16 cellular contexts compared by ENCODE assay signal in genomic region chr16:88471115-88471514, GRCh38. TPM values are rescaled to one million over a fixed set of nuclear protein-coding genes. Genes with fewer than 3 reads are reported as not detected.
A peak's percentile ranks its signal among the peaks of the same experiment; 100 is the strongest.
DNase-seq lines count a peak whose midpoint lies in the region; ATAC-seq and TF ChIP-seq lines count a peak whose summit lies in the region.
"Had no signal": no experiment of that assay in that cellular context is flagged by ENCODE, and none has a peak within 500 bp of the region (broad histone marks: within the 10 kb centered on the region; RNA-seq: fewer than 3 reads in every experiment).

No MANE protein-coding gene starts in this region.

- H3K27me3 Mint-ChIP-seq in activated naive CD8-positive, alpha-beta T cell treated with anti-CD3 and anti-CD28 coated beads for 36 hours: no peaks in the 10 kb centered on the region
- no peaks in the 10 kb centered on the region for H3K27me3 Mint-ChIP-seq in activated naive CD8-positive, alpha-beta T cell treated with anti-CD3 and anti-CD28 coated beads, Interleukin-2, amount 50 U/mL, for 24 hours

- WGBS in stomach, 5 donors: 81 to 91% (median 83%) methylated on average over 6 to 17 of the region's 17 CpGs
- WGBS in sigmoid colon, 2 donors: 93 to 95% methylated on average over 17 of the region's 17 CpGs
- WGBS in smooth muscle cell (ENCODE audit: low lambda C conversion rate): 96% methylated on average over 17 of the region's 17 CpGs

- POLR2A ChIA-PET in HEK293 (lab: Yijun Ruan, JAX): no interaction called here

- TF ChIP-seq CTCF in HEK293 (tag by site-specific recombination; IDR thresholded peaks at IDR 0.05): no peak
- TF ChIP-seq CTCF in stomach (IDR thresholded peaks at IDR 0.05): no peak
- no peak for TF ChIP-seq CTCF in sigmoid colon (IDR thresholded peaks at IDR 0.05)
- TF ChIP-seq CTCF in smooth muscle cell (IDR thresholded peaks at IDR 0.05; ENCODE audit: borderline replicate concordance, insufficient read depth, poor library complexity, severe bottlenecking): no peak

- H4K20me1 ChIP-seq in smooth muscle cell (ENCODE audit: low read depth): peaks cover 94% of the 10 kb centered on the region

- H3K36me3 ChIP-seq in HEK293 (ENCODE audit: control insufficient read depth in 2 of 2, insufficient read depth in 1 of 2, low read length in 2 of 2): no peaks in the 10 kb centered on the region
- no peaks in the 10 kb centered on the region for H3K36me3 ChIP-seq in effector memory CD4-positive, alpha-beta T cell (ENCODE audit: control insufficient read depth, insufficient read depth, low read length)
- no peaks in the 10 kb centered on the region for H3K36me3 ChIP-seq in stomach
- H3K36me3 ChIP-seq in sigmoid colon: no peaks in the 10 kb centered on the region
- no peaks in the 10 kb centered on the region for H3K36me3 ChIP-seq in smooth muscle cell (ENCODE audit: low read depth)

- peaks cover 1% of the 10 kb centered on the region for H3K36me3 Mint-ChIP-seq in activated naive CD8-positive, alpha-beta T cell treated with anti-CD3 and anti-CD28 coated beads for 36 hours
- H3K36me3 Mint-ChIP-seq in activated naive CD8-positive, alpha-beta T cell treated with anti-CD3 and anti-CD28 coated beads, Interleukin-2, amount 50 U/mL, for 24 hours (ENCODE audit: low read depth): no peaks in the 10 kb centered on the region

- no peak overlapping the region for H3K4me3 Mint-ChIP-seq in activated naive CD8-positive, alpha-beta T cell treated with anti-CD3 and anti-CD28 coated beads for 36 hours
- H3K4me3 Mint-ChIP-seq in activated naive CD8-positive, alpha-beta T cell treated with anti-CD3 and anti-CD28 coated beads, Interleukin-2, amount 50 U/mL, for 24 hours: no peak overlapping the region
- H3K4me3 Mint-ChIP-seq: H9 had no signal

- H3K4me1 ChIP-seq in HEK293 (ENCODE audit: control insufficient read depth, insufficient read depth, low read length) (no peaks in the 10 kb centered on the region), stomach (peaks cover 66 to 93% (median 89%) of the 10 kb centered on the region in 4 donors), sigmoid colon (no peaks in the 10 kb centered on the region), smooth muscle cell (ENCODE audit: low read depth) (no peaks in the 10 kb centered on the region)
- peaks cover 50% of the 10 kb centered on the region for H3K4me1 ChIP-seq in effector memory CD4-positive, alpha-beta T cell (ENCODE audit: control insufficient read depth, insufficient read depth, low read length, poor library complexity, severe bottlenecking)

- no peak overlapping the region for H3K9ac ChIP-seq in smooth muscle cell (ENCODE audit: low read depth)

- no peaks in the 10 kb centered on the region for H3K9me3 Mint-ChIP-seq in activated naive CD8-positive, alpha-beta T cell treated with anti-CD3 and anti-CD28 coated beads for 36 hours
- H3K9me3 Mint-ChIP-seq in activated naive CD8-positive, alpha-beta T cell treated with anti-CD3 and anti-CD28 coated beads, Interleukin-2, amount 50 U/mL, for 24 hours: no peaks in the 10 kb centered on the region
- H3K9me3 Mint-ChIP-seq: H9 had no signal

- ATAC-seq in activated naive CD8-positive, alpha-beta T cell treated with anti-CD3 and anti-CD28 coated beads, Interleukin-2, amount 50 U/mL, for 24 hours: no peak

- peak overlapping the region; percentile 42 for H3K27ac Mint-ChIP-seq in activated naive CD8-positive, alpha-beta T cell treated with anti-CD3 and anti-CD28 coated beads for 36 hours
- no peak overlapping the region for H3K27ac Mint-ChIP-seq in activated naive CD8-positive, alpha-beta T cell treated with anti-CD3 and anti-CD28 coated beads, Interleukin-2, amount 50 U/mL, for 24 hours
- H3K27ac Mint-ChIP-seq: H9 had no signal

- TF ChIP-seq EP300 in stomach (IDR thresholded peaks at IDR 0.05): no peak
- TF ChIP-seq EP300 in sigmoid colon (IDR thresholded peaks at IDR 0.05): no peak

- no peak overlapping the region for H2AFZ ChIP-seq in smooth muscle cell (ENCODE audit: low read depth)

- no peak for TF ChIP-seq POLR2A in stomach (IDR thresholded peaks at IDR 0.05)
- TF ChIP-seq POLR2A in sigmoid colon (IDR thresholded peaks at IDR 0.05): no peak

- H3K27ac ChIP-seq in HEK293 (ENCODE audit: extremely low read depth, low read depth, low read length) (no peak overlapping the region), stomach (peak overlapping the region in 4 of 5 donors; percentile 49 to 93 (median 84)), sigmoid colon (no peak overlapping the region), smooth muscle cell (ENCODE audit: low read depth) (no peak overlapping the region)
- H3K27ac ChIP-seq in effector memory CD4-positive, alpha-beta T cell (ENCODE audit: insufficient read depth, low read length, poor library complexity, severe bottlenecking): peak overlapping the region; percentile 43

- H3F3A ChIP-seq in smooth muscle cell (ENCODE audit: low read depth): no peaks in the 10 kb centered on the region

- H3K4me1 Mint-ChIP-seq in activated naive CD8-positive, alpha-beta T cell treated with anti-CD3 and anti-CD28 coated beads for 36 hours: peaks cover 36% of the 10 kb centered on the region
- H3K4me1 Mint-ChIP-seq in activated naive CD8-positive, alpha-beta T cell treated with anti-CD3 and anti-CD28 coated beads, Interleukin-2, amount 50 U/mL, for 24 hours: peaks cover 44% of the 10 kb centered on the region

- H3K79me2 ChIP-seq in smooth muscle cell (ENCODE audit: low read depth): peaks cover 3% of the 10 kb centered on the region

- no peak overlapping the region for H3K4me2 ChIP-seq in smooth muscle cell

- no peak overlapping the region for H3K4me3 ChIP-seq in HEK293 (ENCODE audit: low read depth, low read length)
- no peak overlapping the region for H3K4me3 ChIP-seq in effector memory CD4-positive, alpha-beta T cell (ENCODE audit: insufficient read depth, low read depth, low read length, poor library complexity, severe bottlenecking)
- no peak overlapping the region for H3K4me3 ChIP-seq in stomach
- no peak overlapping the region for H3K4me3 ChIP-seq in sigmoid colon
- H3K4me3 ChIP-seq in smooth muscle cell: no peak overlapping the region

- CTCF ChIA-PET in HEK293 (lab: Yijun Ruan, JAX): no interaction called here

- intact Hi-C loops in stomach (cut with DNase I; ENCODE audit: low total_unique reads): no loop called here
- intact Hi-C loops in sigmoid colon (cut with DNase I): no loop called here

- H3K27me3 ChIP-seq in effector memory CD4-positive, alpha-beta T cell (replicated peaks; ENCODE audit: control insufficient read depth, insufficient read depth, low read length, poor library complexity, severe bottlenecking): no peaks in the 10 kb centered on the region
- H3K27me3 ChIP-seq in stomach (peaks cover 0 to 16% (median 0%) of the 10 kb centered on the region in 3 donors), sigmoid colon (peaks cover 0 to 22% (median 0%) of the 10 kb centered on the region in 3 donors), smooth muscle cell (ENCODE audit: low read depth) (no peaks in the 10 kb centered on the region)

- DNase-seq in activated naive CD8-positive, alpha-beta T cell treated with anti-CD3 and anti-CD28 coated beads for 36 hours: no peak
- no peak for DNase-seq in activated naive CD8-positive, alpha-beta T cell treated with anti-CD3 and anti-CD28 coated beads, Interleukin-2, amount 50 U/mL, for 24 hours
- no peak for DNase-seq in effector memory CD4-positive, alpha-beta T cell
- DNase-seq in stomach: no peak
- no peak for DNase-seq in DMS153 (lab: John Stamatoyannopoulos, UW)
- no peak for DNase-seq in sigmoid colon
- no peak for DNase-seq in smooth muscle cell (lab: John Stamatoyannopoulos, UW; ENCODE audit: unreplicated experiment)
- DNase-seq: C1 segment of cervical spinal cord, Caco-2, GF-D8, H9, NCI-H1417 treated with DMSO at 0.1 percent for 48 hours, NCI-H187 treated with DMSO at 0.1 percent for 48 hours, NCI-H2227 treated with DMSO at 0.1 percent for 48 hours, NCI-H510A treated with DMSO at 0.1 percent for 48 hours had no signal

- no peaks in the 10 kb centered on the region for H3K9me3 ChIP-seq in HEK293 (ENCODE audit: control insufficient read depth, insufficient read depth, low read depth, low read length)
- H3K9me3 ChIP-seq in effector memory CD4-positive, alpha-beta T cell (ENCODE audit: control insufficient read depth, low read length): no peaks in the 10 kb centered on the region
- no peaks in the 10 kb centered on the region for H3K9me3 ChIP-seq in stomach
- H3K9me3 ChIP-seq in sigmoid colon: no peaks in the 10 kb centered on the region
- no peaks in the 10 kb centered on the region for H3K9me3 ChIP-seq in smooth muscle cell (replicated peaks; ENCODE audit: low read depth)
- H3K9me3 ChIP-seq: Caco-2 had no signal

TF ChIP-seq in HEK293, 187 proteins besides CTCF, POLR2A, EP300 and RAD21:
- TF ChIP-seq BCL11A (tag by site-specific recombination; IDR thresholded peaks at IDR 0.05; ENCODE audit: low read depth) (0 out of 2 replicates have a peak, but pooled peaks have one; percentile 8), ZNF366 (tag by site-specific recombination; conservative IDR thresholded peaks at IDR 0.05) (no peak), ZNF623 (tag by site-specific recombination; IDR thresholded peaks at IDR 0.05) (no peak), ZNF777 (tag by site-specific recombination; IDR thresholded peaks at IDR 0.05; ENCODE audit: borderline replicate concordance) (no peak)

RNA-seq across cellular contexts. Expression of gene ZFPM1, which starts 18.0 kb away (rescaled TPM):
- 1 to 10 TPM; 6.7 to 6.9 TPM for total RNA-seq in activated naive CD8-positive, alpha-beta T cell treated with anti-CD3 and anti-CD28 coated beads for 36 hours
- 10 to 100 TPM in 4 of 5 donors, 1 to 10 TPM in 1; 3.9 to 85.7 (median 20.5) TPM for total RNA-seq in stomach
- 10 to 100 TPM in 1 of 3 donors, 1 to 10 TPM in 2; 4.1 to 10.6 (median 4.2) TPM for polyA plus RNA-seq in stomach
- total RNA-seq in sigmoid colon: 1 to 10 TPM in 1 of 4 donors, under 1 TPM in 3; 0.27 to 2.5 (median 0.51) TPM
- polyA plus RNA-seq in sigmoid colon: 1 to 10 TPM in 2 of 3 donors, under 1 TPM in 1; 0.60 to 3.7 (median 1.2) TPM
- 0.99 and 1.2 TPM in 2 replicates for total RNA-seq in smooth muscle cell
- polyA plus RNA-seq in smooth muscle cell: 4.9 and 6.6 TPM in 2 replicates

Comparison
In these comparisons a context has a peak if more than half of its experiments do, and no peak if none do; other contexts are left out.
1. H3K27ac ChIP-seq: peak in effector memory CD4-positive, alpha-beta T cell (single experiment) and stomach (4 of 5); none in HEK293 (single experiment), sigmoid colon (0 of 4) and smooth muscle cell (single experiment).